Comparison of ENCODE assay signal across 1 cellular context in genomic region chr3:144774897-144775296, GRCh38.
TF ChIP-seq lines count a peak whose summit lies in the region.

No MANE protein-coding gene starts in this region.

TF ChIP-seq in SK-N-SH treated with all-trans-retinoic acid at 6 μM for 48 hours, 23 proteins besides CTCF, POLR2A, EP300 and RAD21 (continued from another document):
- no peak for TF ChIP-seq PATZ1 (CRISPR knock-in tag; IDR thresholded peaks at IDR 0.05; ENCODE audit: borderline replicate concordance)
- no peak for TF ChIP-seq ZNF70 (CRISPR knock-in tag; IDR thresholded peaks at IDR 0.05)
- TF ChIP-seq TOX (CRISPR knock-in tag; IDR thresholded peaks at IDR 0.05; ENCODE audit: borderline replicate concordance): no peak
- no peak for TF ChIP-seq BACH2 (CRISPR knock-in tag; IDR thresholded peaks at IDR 0.05; ENCODE audit: borderline replicate concordance)
- no peak for TF ChIP-seq ZFP3 (CRISPR knock-in tag; IDR thresholded peaks at IDR 0.05)
